8 cellular contexts compared by ENCODE assay signal in genomic region chr17:75047398-75048098, GRCh38. TPM values are rescaled to one million over a fixed set of nuclear protein-coding genes. Genes with fewer than 3 reads are reported as not detected.
A peak's percentile ranks its signal among the peaks of the same experiment; 100 is the strongest.
DNase-seq lines count a peak whose midpoint lies in the region; ATAC-seq and TF ChIP-seq lines count a peak whose summit lies in the region.

No MANE protein-coding gene starts in this region.

- peaks cover 0 to 34% of the 10 kb centered on the region in 2 donors for H3K4me1 ChIP-seq in right atrium auricular region

- H3K9me3 ChIP-seq in right atrium auricular region = no peaks in the 10 kb centered on the region

- no peaks in the 10 kb centered on the region for H3K27me3 ChIP-seq in right atrium auricular region

- ATAC-seq in GM21390 (IDR thresholded peaks at IDR 0.05; ENCODE audit: unreplicated experiment) = peak; percentile 14

- H3K4me3 ChIP-seq in LNCaP clone FGC (ENCODE audit: low read depth, low read length) (peak overlapping the region; percentile 95), right atrium auricular region (peak overlapping the region; percentile 88 to 100), retinal pigment epithelial cell (ENCODE audit: low read length) (peak overlapping the region; percentile 92)

- peaks cover 11% of the 10 kb centered on the region for H3K36me3 ChIP-seq in right atrium auricular region

- H3K27ac ChIP-seq in C4-2B (peak overlapping the region; percentile 93), right atrium auricular region (peak overlapping the region; percentile 97 to 100)

- peak overlapping the region; percentile 92 for H3K27ac Mint-ChIP-seq in activated naive CD8-positive, alpha-beta T cell

- H3K36me3 Mint-ChIP-seq in activated naive CD8-positive, alpha-beta T cell = peaks cover 5% of the 10 kb centered on the region

- peaks cover 45% of the 10 kb centered on the region for H3K4me1 Mint-ChIP-seq in activated naive CD8-positive, alpha-beta T cell (ENCODE audit: low read depth)

- TF ChIP-seq CTCF in C4-2B (conservative IDR thresholded peaks at IDR 0.05) (no peak), LNCaP clone FGC (IDR thresholded peaks at IDR 0.05; ENCODE audit: control insufficient read depth, extremely low read depth, insufficient read depth) (no peak), right atrium auricular region (IDR thresholded peaks at IDR 0.05) (no peak), retinal pigment epithelial cell (conservative IDR thresholded peaks at IDR 0.05; ENCODE audit: low read depth, low read length) (no peak)

- DNase-seq in LNCaP clone FGC (ENCODE audit: low read depth) = no peak
- DNase-seq in right atrium auricular region (ENCODE audit: low spot score) = no peak
- DNase-seq in retinal pigment epithelial cell (ENCODE audit: low read depth) = no peak
- no peak for DNase-seq in 8988T
- DNase-seq in iPS-NIHi11 (ENCODE audit: low spot score) = no peak

- no peaks in the 10 kb centered on the region for H3K27me3 Mint-ChIP-seq in activated naive CD8-positive, alpha-beta T cell

- H3K4me3 Mint-ChIP-seq in activated naive CD8-positive, alpha-beta T cell = peak overlapping the region; percentile 98

- H3K9me3 Mint-ChIP-seq in activated naive CD8-positive, alpha-beta T cell (ENCODE audit: low read depth) = no peaks in the 10 kb centered on the region

RNA-seq across cellular contexts. Expression of gene KCTD2, which starts 0.5 kb away (rescaled TPM):
- 10 to 100 TPM; 17.9 to 28.4 TPM for total RNA-seq in right atrium auricular region

RNA-seq across cellular contexts. Expression of gene ATP5PD, which starts 0.8 kb away (rescaled TPM):
- total RNA-seq in right atrium auricular region = 100 to 1,000 TPM; 675 to 871 TPM

RNA-seq across cellular contexts. Expression of gene MRPL58, which starts 35.1 kb away (rescaled TPM):
- total RNA-seq in right atrium auricular region = 100 to 1,000 TPM in 1 of 2 donors, 10 to 100 TPM in 1; 44.8 to 104 TPM

RNA-seq across cellular contexts. Expression of gene SLC16A5, which starts 40.2 kb away (rescaled TPM):
- 10 to 100 TPM; 16.5 to 34.1 TPM for total RNA-seq in right atrium auricular region
